16 cellular contexts compared by ENCODE assay signal in the genomic region with DNA sequence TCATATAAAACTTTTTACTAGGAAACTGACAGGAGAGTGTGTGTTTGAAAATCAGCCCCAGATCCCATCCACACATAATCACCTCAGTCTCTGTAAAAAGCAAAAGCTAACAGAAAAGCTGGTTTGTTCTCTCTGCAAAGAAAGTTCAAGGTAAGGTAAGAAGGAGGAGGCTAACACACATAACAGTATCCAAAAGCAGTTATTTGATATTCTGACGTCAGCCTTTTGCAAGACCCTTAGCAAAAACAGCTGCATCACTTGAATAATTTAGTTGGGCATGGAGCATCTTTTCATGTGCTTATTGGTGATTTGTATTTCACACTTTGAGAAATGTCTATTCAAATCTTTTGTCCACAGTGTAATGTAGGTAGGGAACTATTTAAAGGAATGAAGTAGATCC. TPM values are rescaled to one million over a fixed set of nuclear protein-coding genes. Genes with fewer than 3 reads are reported as not detected.
DNase-seq lines count a peak whose midpoint lies in the region; ATAC-seq, FAIRE-seq and TF ChIP-seq lines count a peak whose summit lies in the region.
"Had no signal": no experiment of that assay in that cellular context is flagged by ENCODE, and none has a peak within 500 bp of the region (broad histone marks: within the 10 kb centered on the region; RNA-seq: fewer than 3 reads in every experiment).

No MANE protein-coding gene starts in this region.

- H3K4me3 Mint-ChIP-seq in HFFc6 (peak overlapping the region; percentile 28; the same call in 1 of the 2 replicates), mesothelial cell of epicardium (no peak overlapping the region)

- 46% methylated on average over 1 of the region's 1 CpG for WGBS in A549 (ENCODE audit: missing lambda C conversion rate)
- whole genome bisulfite sequencing in H1 (ENCODE audit: extremely low coverage in 1 of 2, insufficient coverage in 1 of 2, insufficient read length in 1 of 2, insufficient replicate concordance in 2 of 2, low coverage in 1 of 2, low lambda C conversion rate in 2 of 2, missing lambda C conversion rate in 1 of 2), 2 experiments: 13% methylated on average over 1 of the region's 1 CpG; no CpG with 5 or more reads in 1 of the 2 experiments

- H3K27ac Mint-ChIP-seq in HFFc6 (peak overlapping the region; percentile 58), mesothelial cell of epicardium (peak overlapping the region; percentile 60)

- H3K4ac ChIP-seq in H1 (replicated peaks; ENCODE audit: insufficient read length, low read depth, low read length): no peak overlapping the region

- H4K8ac ChIP-seq in H1 (ENCODE audit: extremely low read depth, insufficient read depth, low read length): no peak overlapping the region

- H3K9me3 Mint-ChIP-seq in HFFc6 (no peaks in the 10 kb centered on the region), mesothelial cell of epicardium (peaks cover 41% of the 10 kb centered on the region)

- H2BK5ac ChIP-seq in H1 (ENCODE audit: low read depth, low read length): no peak overlapping the region

- ATAC-seq in A549: peak in 1 of 2 experiments; percentile 16; a peak in 2 of 6 replicates
- no peak for ATAC-seq in Right ventricle myocardium inferior
- no peak for ATAC-seq in GM18909 (IDR thresholded peaks at IDR 0.05; ENCODE audit: poor library complexity, unreplicated experiment)

- H3K36me3 ChIP-seq in H1 (ENCODE audit: control insufficient read depth in 2 of 4, insufficient read depth in 4 of 4, low read length in 3 of 4): peaks cover 0 to 9% (median 0%) of the 10 kb centered on the region in 4 experiments; a peak in 1 of 8 replicates

- CTCF ChIA-PET in A549 (lab: Yijun Ruan, JAX) (interaction anchor here (1.6 kb wide), 1 partner anchor 8 kb away, joined by 4 read pairs; no protein-coding TSS in a partner anchor), H1 (lab: Charles Lee; ENCODE audit: partially characterized antibody) (no interaction called here)

- POLR2A ChIA-PET in A549 (lab: Yijun Ruan, JAX): interaction anchor here (1.4 kb wide), 1 partner anchor 15 kb away, joined by 5 read pairs; a partner anchor contains a TSS
- POLR2A ChIA-PET in H1 (lab: Charles Lee; ENCODE audit: partially characterized antibody): interaction anchor here (0.7 to 1.7 kb wide), 5 partner anchors 9 to 16 kb away, joined by 3 to 8 read pairs (median 3); a partner anchor contains a TSS

- no peak overlapping the region for H3K18ac ChIP-seq in H1 (ENCODE audit: extremely low read depth, low read length)

- H3K36me3 Mint-ChIP-seq in HFFc6 (ENCODE audit: low read depth) (peaks cover 8% of the 10 kb centered on the region), mesothelial cell of epicardium (peaks cover 9% of the 10 kb centered on the region)

- no peak overlapping the region for H2AK5ac ChIP-seq in H1 (ENCODE audit: low read depth, low read length)

- H3K27me3 Mint-ChIP-seq in HFFc6 (ENCODE audit: insufficient read depth) (peaks cover 1% of the 10 kb centered on the region; the same call in 1 of the 2 replicates), mesothelial cell of epicardium (ENCODE audit: low read depth) (no peaks in the 10 kb centered on the region)

- no peak for TF ChIP-seq RAD21 in A549 (conservative IDR thresholded peaks at IDR 0.05 in 1 of 2, IDR thresholded peaks at IDR 0.05 in 1 of 2)
- TF ChIP-seq RAD21 in H1 (IDR thresholded peaks at IDR 0.05 in 1 of 2, conservative IDR thresholded peaks at IDR 0.05 in 1 of 2; ENCODE audit: low read depth in 2 of 2, low read length in 2 of 2): no peak

- H3K4me1 Mint-ChIP-seq in HFFc6 (ENCODE audit: low read depth): peaks cover 49% of the 10 kb centered on the region
- peaks cover 33% of the 10 kb centered on the region for H3K4me1 Mint-ChIP-seq in mesothelial cell of epicardium

- H3K14ac ChIP-seq in H1 (ENCODE audit: insufficient read length): no peak overlapping the region

- no peak overlapping the region for H2BK120ac ChIP-seq in H1 (replicated peaks; ENCODE audit: low read depth, low read length)

- H2BK20ac ChIP-seq in H1 (ENCODE audit: low read length): no peak overlapping the region

- H3K4me1 ChIP-seq in A549: peaks cover 25% of the 10 kb centered on the region
- H3K4me1 ChIP-seq in H1 (replicated peaks in 1 of 4; ENCODE audit: control insufficient read depth in 3 of 4, insufficient read depth in 4 of 4, low read length in 3 of 4): no peaks in the 10 kb centered on the region

- no peaks in the 10 kb centered on the region for H3K27me3 ChIP-seq in H1 (replicated peaks in 1 of 4; ENCODE audit: control insufficient read depth in 3 of 4, extremely low read depth in 1 of 4, insufficient read depth in 3 of 4, low read length in 3 of 4)

- no peak overlapping the region for H3K56ac ChIP-seq in H1 (replicated peaks; ENCODE audit: insufficient read length, low read depth, low read length)

- TF ChIP-seq CTCF in A549 (IDR thresholded peaks at IDR 0.05) (no peak), HFFc6 (IDR thresholded peaks at IDR 0.05) (no peak), H1 (IDR thresholded peaks at IDR 0.05; ENCODE audit: control extremely low read depth in 1 of 3, insufficient read depth in 1 of 3, low read depth in 1 of 3, low read length in 3 of 3) (no peak), mesothelial cell of epicardium (IDR thresholded peaks at IDR 0.05; ENCODE audit: unreplicated experiment) (no peak), GM13976 (IDR thresholded peaks at IDR 0.05; ENCODE audit: borderline replicate concordance, control extremely low read depth, extremely low read depth, insufficient read depth, missing control alignments) (no peak)

- H4K91ac ChIP-seq in H1 (replicated peaks; ENCODE audit: insufficient read length, low read length): no peak overlapping the region

- H3K23me2 ChIP-seq in H1 (ENCODE audit: low read depth, low read length): no peaks in the 10 kb centered on the region; the same call in 1 of the 2 replicates

- H3K27ac ChIP-seq in A549: peak overlapping the region; percentile 28 to 51; a peak in 2 of 6 replicates
- H3K27ac ChIP-seq in H1 (ENCODE audit: low read depth, low read length): no peak overlapping the region; the same call in 1 of the 2 replicates
- H3K27ac ChIP-seq: KMS-11, PC-9 had no signal

- peak overlapping the region; percentile 68 for H3K4me2 ChIP-seq in A549
- H3K4me2 ChIP-seq in H1 (ENCODE audit: insufficient read depth in 1 of 2, low read depth in 2 of 2, low read length in 2 of 2): no peak overlapping the region
- H3K4me2 ChIP-seq: KMS-11, SK-N-SH had no signal

- no peak overlapping the region for H2AFZ ChIP-seq in H1 (ENCODE audit: low read length)
- H2AFZ ChIP-seq: PC-9 had no signal

- no peak overlapping the region for H4K5ac ChIP-seq in H1 (ENCODE audit: insufficient read length, low read depth, low read length)

- no peak overlapping the region for H3K23ac ChIP-seq in H1 (ENCODE audit: insufficient read length)

- no peaks in the 10 kb centered on the region for H3K79me1 ChIP-seq in H1 (ENCODE audit: low read depth, low read length)

- DNase-seq in A549 (ENCODE audit: low read depth in 1 of 2, low spot score in 1 of 2) (no peak), HFFc6 (no peak), H1 (ENCODE audit: low read depth in 1 of 2, low spot score in 2 of 2) (no peak), mesothelial cell of epicardium (ENCODE audit: low spot score in 2 of 2, unreplicated experiment in 2 of 2) (no peak), Right ventricle myocardium inferior (ENCODE audit: missing footprints) (no peak), GM13976 (ENCODE audit: low spot score) (no peak), SIG-M5 (lab: John Stamatoyannopoulos, UW) (no peak)
- DNase-seq: C1 segment of cervical spinal cord, NCI-H1048, NCI-H146, NCI-H2227 treated with DMSO at 0.1 percent for 48 hours, SK-N-SH had no signal

- in situ Hi-C loops in GM13976 (cut with MboI; ENCODE audit: low sequenced_read_pairs, unreplicated experiment): no loop called here

- no peak overlapping the region for H3K9ac ChIP-seq in H1 (replicated peaks in 1 of 4; ENCODE audit: extremely low read depth in 1 of 4, low read depth in 3 of 4, low read length in 3 of 4)
- H3K9ac ChIP-seq: KMS-11, SK-N-SH had no signal

- no peak overlapping the region for H2BK15ac ChIP-seq in H1 (ENCODE audit: low read length)

- TF ChIP-seq POLR2A in A549 (IDR thresholded peaks at IDR 0.05; ENCODE audit: low read length) (no peak), H1 (IDR thresholded peaks at IDR 0.05; ENCODE audit: control extremely low read depth in 1 of 2, low read depth in 2 of 2, low read length in 2 of 2) (no peak)

- H3K9me3 ChIP-seq in A549 (no peaks in the 10 kb centered on the region), H1 (ENCODE audit: insufficient read depth in 2 of 2, low read depth in 1 of 2, low read length in 1 of 2) (no peaks in the 10 kb centered on the region)
- H3K9me3 ChIP-seq: SK-N-SH had no signal

- TF ChIP-seq EP300 in A549 (IDR thresholded peaks at IDR 0.05) (no peak), H1 (IDR thresholded peaks at IDR 0.05; ENCODE audit: borderline replicate concordance in 1 of 2, low read depth in 2 of 2, low read length in 2 of 2) (no peak)

- no peak overlapping the region for H2BK12ac ChIP-seq in H1 (ENCODE audit: low read depth, low read length)

- no peaks in the 10 kb centered on the region for H4K20me1 ChIP-seq in H1 (replicated peaks in 1 of 2; ENCODE audit: control insufficient read depth in 1 of 2, insufficient read depth in 2 of 2, low read length in 2 of 2)

- H3K4me3 ChIP-seq in A549 (no peak overlapping the region), H1 (ENCODE audit: extremely low read depth in 1 of 4, insufficient read depth in 2 of 4, low read depth in 3 of 4, low read length in 4 of 4) (0 out of 8 replicates have a peak overlapping the region, but pooled peaks of 1 of the 4 experiments have one; percentile 4)
- H3K4me3 ChIP-seq: PC-9 had no signal

- intact Hi-C loops in Right ventricle myocardium inferior (cut with DNase I): no loop called here

- FAIRE-seq in A549 (lab: Jason Lieb, UNC): peak; percentile 89
- FAIRE-seq in H1 (lab: Jason Lieb, UNC): peak; percentile 36

- peaks cover 0 to 5% of the 10 kb centered on the region in 2 experiments; a peak in 1 of 4 replicates for H3K79me2 ChIP-seq in H1 (ENCODE audit: control insufficient read depth in 1 of 2, insufficient read depth in 2 of 2, low read length in 2 of 2)

RNA-seq across cellular contexts. Expression of a gene that starts 5.5 kb away (rescaled TPM):
- polyA plus RNA-seq in A549 (2011; rRNA removed) (39.2 and 83.7 TPM in 2 replicates), A549 (2017; fragmentation: RNase III; extraction: RNeasy Plus Mini Kit Qiagen cat#74134 plus additional on column Dnase treatment) (124 to 153 TPM (median 143 TPM) in 3 replicates), H1 (2011; rRNA removed) (8.8 and 22.2 TPM in 2 replicates)
- 14.9 and 22.4 TPM in 2 replicates for polyA plus RNA-seq in A549 (2012; cell fraction: cytosol; rRNA removed)
- 3.3 and 5.1 TPM in 2 replicates for polyA plus RNA-seq in A549 (2012; cell fraction: nucleus; rRNA removed)
- 3.5 and 3.8 TPM in 2 replicates for polyA minus RNA-seq in A549 (2011; rRNA and poly(A)+ RNA removed)
- total RNA-seq in HFFc6 (2021; fragmentation: NEBNext Ultra II Directional; extraction: Animal tissue kit (Norgen Biotek cat#: 25700)): 10 to 100 TPM; 77.3 to 99.9 (median 83.0) TPM
- total RNA-seq in H1 (2021; fragmentation: NEBNext Ultra II Directional; extraction: Animal tissue kit (Norgen Biotek cat#: 25700)): 36.5 and 36.8 TPM in 2 replicates
- 41.7 TPM for polyA plus RNA-seq in H1 (2011; cell fraction: cytosol; rRNA removed)
- polyA plus RNA-seq in H1 (2011; cell fraction: nucleus; rRNA removed): 2.4 TPM
- polyA plus RNA-seq in H1 (2012, experiment 1 of 2): 36.4 to 57.2 TPM (median 37.4 TPM) in 4 replicates
- polyA plus RNA-seq in H1 (2012, experiment 2 of 2): 11.0 TPM
- polyA plus RNA-seq in H1 (2013, experiment 1 of 2): 78.2 TPM
- 80.7 TPM for polyA plus RNA-seq in H1 (2013, experiment 2 of 2)
- 1.7 and 2.0 TPM in 2 replicates for polyA minus RNA-seq in H1 (2011; rRNA and poly(A)+ RNA removed)
- 6.5 TPM for polyA minus RNA-seq in H1 (2011; cell fraction: cytosol; rRNA and poly(A)+ RNA removed)
- polyA minus RNA-seq in H1 (2011; cell fraction: nucleus; rRNA and poly(A)+ RNA removed): 4.2 TPM
- total RNA-seq in mesothelial cell of epicardium (55.4 to 61.1 TPM (median 60.1 TPM) in 3 replicates), Right ventricle myocardium inferior (23.4 TPM)

RNA-seq across cellular contexts. Expression of a gene that starts 14.5 kb away (rescaled TPM):
- 328 and 404 TPM in 2 replicates for polyA plus RNA-seq in A549 (2011; rRNA removed)
- polyA plus RNA-seq in A549 (2012; cell fraction: cytosol; rRNA removed): 213 and 310 TPM in 2 replicates
- 75.6 and 127 TPM in 2 replicates for polyA plus RNA-seq in A549 (2012; cell fraction: nucleus; rRNA removed)
- polyA plus RNA-seq in A549 (2017; fragmentation: RNase III; extraction: RNeasy Plus Mini Kit Qiagen cat#74134 plus additional on column Dnase treatment): 313 to 391 TPM (median 382 TPM) in 3 replicates
- 41.8 and 47.2 TPM in 2 replicates for polyA minus RNA-seq in A549 (2011; rRNA and poly(A)+ RNA removed)
- 100 to 1,000 TPM; 251 to 325 (median 291) TPM for total RNA-seq in HFFc6 (2021; fragmentation: NEBNext Ultra II Directional; extraction: Animal tissue kit (Norgen Biotek cat#: 25700))
- total RNA-seq in H1 (2021; fragmentation: NEBNext Ultra II Directional; extraction: Animal tissue kit (Norgen Biotek cat#: 25700)): 310 and 330 TPM in 2 replicates
- polyA plus RNA-seq in H1 (2011; rRNA removed): 282 and 366 TPM in 2 replicates
- 500 TPM for polyA plus RNA-seq in H1 (2011; cell fraction: cytosol; rRNA removed)
- 96.7 TPM for polyA plus RNA-seq in H1 (2011; cell fraction: nucleus; rRNA removed)
- 448 to 764 TPM (median 547 TPM) in 4 replicates for polyA plus RNA-seq in H1 (2012, experiment 1 of 2)
- 244 TPM for polyA plus RNA-seq in H1 (2012, experiment 2 of 2)
- 396 TPM for polyA plus RNA-seq in H1 (2013, experiment 1 of 2)
- 384 TPM for polyA plus RNA-seq in H1 (2013, experiment 2 of 2)
- polyA minus RNA-seq in H1 (2011; rRNA and poly(A)+ RNA removed): 61.1 and 66.2 TPM in 2 replicates
- polyA minus RNA-seq in H1 (2011; cell fraction: cytosol; rRNA and poly(A)+ RNA removed): 64.5 TPM
- 52.0 TPM for polyA minus RNA-seq in H1 (2011; cell fraction: nucleus; rRNA and poly(A)+ RNA removed)
- 304 to 314 TPM (median 307 TPM) in 3 replicates for total RNA-seq in mesothelial cell of epicardium
- 158 TPM for total RNA-seq in Right ventricle myocardium inferior

RNA-seq across cellular contexts. Expression of a gene that starts 31.8 kb away (rescaled TPM):
- polyA plus RNA-seq in A549 (2011; rRNA removed) (not detected in 2 replicates), A549 (2017; fragmentation: RNase III; extraction: RNeasy Plus Mini Kit Qiagen cat#74134 plus additional on column Dnase treatment) (not detected in 3 replicates), H1 (2011; rRNA removed) (3.5 and 7.9 TPM in 2 replicates)
- not detected in 2 replicates for polyA plus RNA-seq in A549 (2012; cell fraction: cytosol; rRNA removed)
- not detected in 2 replicates for polyA plus RNA-seq in A549 (2012; cell fraction: nucleus; rRNA removed)
- not detected in 2 replicates for polyA minus RNA-seq in A549 (2011; rRNA and poly(A)+ RNA removed)
- 10 to 100 TPM; 12.3 to 17.5 (median 16.0) TPM for total RNA-seq in HFFc6 (2021; fragmentation: NEBNext Ultra II Directional; extraction: Animal tissue kit (Norgen Biotek cat#: 25700))
- 11.6 and 12.9 TPM in 2 replicates for total RNA-seq in H1 (2021; fragmentation: NEBNext Ultra II Directional; extraction: Animal tissue kit (Norgen Biotek cat#: 25700))
- 8.2 TPM for polyA plus RNA-seq in H1 (2011; cell fraction: cytosol; rRNA removed)
- polyA plus RNA-seq in H1 (2011; cell fraction: nucleus; rRNA removed): 1.9 TPM
- polyA plus RNA-seq in H1 (2012, experiment 1 of 2): 4.7 to 7.9 TPM (median 5.6 TPM) in 4 replicates
- 2.6 TPM for polyA plus RNA-seq in H1 (2012, experiment 2 of 2)
- 7.6 TPM for polyA plus RNA-seq in H1 (2013, experiment 1 of 2)
- 7.9 TPM for polyA plus RNA-seq in H1 (2013, experiment 2 of 2)
- polyA minus RNA-seq in H1 (2011; rRNA and poly(A)+ RNA removed): 2.6 and 2.7 TPM in 2 replicates
- polyA minus RNA-seq in H1 (2011; cell fraction: cytosol; rRNA and poly(A)+ RNA removed): 2.6 TPM
- 2.0 TPM for polyA minus RNA-seq in H1 (2011; cell fraction: nucleus; rRNA and poly(A)+ RNA removed)
- total RNA-seq in mesothelial cell of epicardium (16.6 to 21.4 TPM (median 20.2 TPM) in 3 replicates), Right ventricle myocardium inferior (3.1 TPM)
- total RNA-seq: MCF 10A, PC-9 had no signal

RNA-seq across cellular contexts. Expression of a gene that starts 51.0 kb away (rescaled TPM):
- polyA plus RNA-seq in A549 (2011; rRNA removed) (16.9 and 19.8 TPM in 2 replicates), A549 (2017; fragmentation: RNase III; extraction: RNeasy Plus Mini Kit Qiagen cat#74134 plus additional on column Dnase treatment) (2.5 to 3.2 TPM (median 2.8 TPM) in 3 replicates), H1 (2011; rRNA removed) (37.6 and 53.8 TPM in 2 replicates)
- 2.0 and 2.8 TPM in 2 replicates for polyA plus RNA-seq in A549 (2012; cell fraction: cytosol; rRNA removed)
- 0.90 and 1.5 TPM in 2 replicates for polyA plus RNA-seq in A549 (2012; cell fraction: nucleus; rRNA removed)
- polyA minus RNA-seq in A549 (2011; rRNA and poly(A)+ RNA removed): 2.5 TPM in 2 replicates
- total RNA-seq in HFFc6 (2021; fragmentation: NEBNext Ultra II Directional; extraction: Animal tissue kit (Norgen Biotek cat#: 25700)): not detected
- 57.5 and 60.2 TPM in 2 replicates for total RNA-seq in H1 (2021; fragmentation: NEBNext Ultra II Directional; extraction: Animal tissue kit (Norgen Biotek cat#: 25700))
- polyA plus RNA-seq in H1 (2011; cell fraction: cytosol; rRNA removed): 92.2 TPM
- 25.5 TPM for polyA plus RNA-seq in H1 (2011; cell fraction: nucleus; rRNA removed)
- 89.0 to 98.7 TPM (median 94.1 TPM) in 4 replicates for polyA plus RNA-seq in H1 (2012, experiment 1 of 2)
- polyA plus RNA-seq in H1 (2012, experiment 2 of 2): 42.8 TPM
- polyA plus RNA-seq in H1 (2013, experiment 1 of 2): 57.4 TPM
- polyA plus RNA-seq in H1 (2013, experiment 2 of 2): 61.1 TPM
- polyA minus RNA-seq in H1 (2011; rRNA and poly(A)+ RNA removed): 11.7 and 16.5 TPM in 2 replicates
- 17.6 TPM for polyA minus RNA-seq in H1 (2011; cell fraction: cytosol; rRNA and poly(A)+ RNA removed)
- polyA minus RNA-seq in H1 (2011; cell fraction: nucleus; rRNA and poly(A)+ RNA removed): 15.8 TPM
- total RNA-seq in mesothelial cell of epicardium (29.0 to 29.8 TPM (median 29.8 TPM) in 3 replicates), Right ventricle myocardium inferior (0.73 TPM)
- total RNA-seq: MCF 10A had no signal
